11 cellular contexts compared by ENCODE assay signal in the genomic region with DNA sequence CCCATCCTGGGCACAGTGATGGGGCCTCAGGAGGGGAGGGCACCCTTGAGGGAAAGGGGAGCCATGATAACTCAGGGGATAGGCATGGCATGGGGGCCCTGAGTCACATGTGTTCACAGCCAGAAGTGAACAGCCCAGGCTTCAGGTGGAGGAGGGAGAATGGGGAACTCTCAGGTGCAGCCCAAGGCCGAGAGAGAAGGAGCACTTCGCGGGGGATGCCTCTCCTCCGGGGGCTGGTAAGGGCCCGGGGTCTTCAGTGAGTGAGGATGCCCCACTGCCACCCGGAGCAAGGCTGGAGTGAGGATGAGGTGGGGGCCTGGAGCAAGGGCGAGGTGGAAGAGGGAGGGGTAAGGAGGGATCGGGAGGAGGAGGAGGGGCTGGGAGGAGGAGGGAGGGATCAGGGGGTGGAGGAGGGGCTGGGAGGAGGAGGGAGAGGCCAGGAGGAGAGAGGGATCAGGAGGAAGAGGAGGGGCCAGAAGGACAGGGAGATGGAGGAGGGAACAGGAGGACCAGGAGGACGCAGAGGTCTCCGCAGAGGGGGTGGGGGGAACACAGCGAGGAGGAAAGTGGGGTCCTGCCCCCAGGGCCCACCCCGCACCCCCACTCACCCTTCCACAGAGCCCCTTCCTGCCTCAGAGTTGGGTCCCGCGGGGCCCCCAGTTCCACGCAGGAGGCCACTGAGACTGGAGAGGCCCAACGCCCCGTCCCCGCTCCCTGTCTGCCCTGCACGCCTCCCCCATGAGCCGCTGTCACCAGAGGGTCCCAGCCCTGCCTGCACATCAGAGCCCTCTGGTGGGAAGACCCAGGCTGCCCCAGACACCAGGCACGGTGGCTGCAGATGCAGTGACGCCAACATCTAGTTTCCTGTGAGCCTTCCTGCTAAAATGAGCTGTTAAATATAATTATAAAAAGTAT. TPM values are rescaled to one million over a fixed set of nuclear protein-coding genes. Genes with fewer than 3 reads are reported as not detected.
DNase-seq lines count a peak whose midpoint lies in the region; ATAC-seq lines count a peak whose summit lies in the region.
"Had no signal": no experiment of that assay in that cellular context is flagged by ENCODE, and none has a peak within 500 bp of the region (broad histone marks: within the 10 kb centered on the region; RNA-seq: fewer than 3 reads in every experiment).

No MANE protein-coding gene starts in this region.

- H3K4me3 Mint-ChIP-seq in activated CD4-positive, alpha-beta T cell treated with anti-CD3 and anti-CD28 coated beads, Interleukin-2, amount 10 ng/mL, durations not matched to agents 24 days and 14 days = peak overlapping the region; percentile 64
- H3K4me3 Mint-ChIP-seq in stimulated activated memory B cell treated with anti-CD40 and anti-IgM and Interleukin-4, amounts not matched to agents 10 μg/mL and 1 μg/mL and 100 μg/mL, for 72 hours = no peak overlapping the region

- peak; percentile 30 for ATAC-seq in esophagus mucosa
- ATAC-seq in stimulated activated memory B cell treated with anti-CD40 and anti-IgM and Interleukin-4, amounts not matched to agents 10 μg/mL and 1 μg/mL and 100 μg/mL, for 72 hours = no peak
- ATAC-seq in HG02763 (IDR thresholded peaks at IDR 0.05; ENCODE audit: unreplicated experiment) = no peak

- peaks cover 63% of the 10 kb centered on the region for H3K4me1 Mint-ChIP-seq in activated CD4-positive, alpha-beta T cell treated with anti-CD3 and anti-CD28 coated beads, Interleukin-2, amount 10 ng/mL, durations not matched to agents 24 days and 14 days
- peaks cover 64% of the 10 kb centered on the region for H3K4me1 Mint-ChIP-seq in stimulated activated memory B cell treated with anti-CD40 and anti-IgM and Interleukin-4, amounts not matched to agents 10 μg/mL and 1 μg/mL and 100 μg/mL, for 72 hours

- peak overlapping the region; percentile 85 for H3K27ac Mint-ChIP-seq in activated CD4-positive, alpha-beta T cell treated with anti-CD3 and anti-CD28 coated beads, Interleukin-2, amount 10 ng/mL, durations not matched to agents 24 days and 14 days
- peak overlapping the region; percentile 74 for H3K27ac Mint-ChIP-seq in stimulated activated memory B cell treated with anti-CD40 and anti-IgM and Interleukin-4, amounts not matched to agents 10 μg/mL and 1 μg/mL and 100 μg/mL, for 72 hours

- H3K27me3 Mint-ChIP-seq in activated CD4-positive, alpha-beta T cell treated with anti-CD3 and anti-CD28 coated beads, Interleukin-2, amount 10 ng/mL, durations not matched to agents 24 days and 14 days = no peaks in the 10 kb centered on the region
- peaks cover 13% of the 10 kb centered on the region for H3K27me3 Mint-ChIP-seq in stimulated activated memory B cell treated with anti-CD40 and anti-IgM and Interleukin-4, amounts not matched to agents 10 μg/mL and 1 μg/mL and 100 μg/mL, for 72 hours

- no peak for DNase-seq in activated CD4-positive, alpha-beta T cell treated with anti-CD3 and anti-CD28 coated beads, Interleukin-2, amount 10 ng/mL, durations not matched to agents 24 days and 14 days
- no peak for DNase-seq in activated CD4-positive, alpha-beta T cell treated with anti-CD3 and anti-CD28 coated beads, Interleukin-2, amount 50 U/mL, for 4 hours
- DNase-seq in NCI-H226 = peak; percentile 20
- no peak for DNase-seq in NCI-H1436 (lab: John Stamatoyannopoulos, UW)
- DNase-seq in dedifferentiated amniotic fluid mesenchymal stem cell (ENCODE audit: extremely low spot score) = no peak
- DNase-seq: DMS53; effector memory CD4-positive, alpha-beta T cell; Kasumi-1 had no signal

- peaks cover 8% of the 10 kb centered on the region for H3K9me3 Mint-ChIP-seq in activated CD4-positive, alpha-beta T cell treated with anti-CD3 and anti-CD28 coated beads, Interleukin-2, amount 10 ng/mL, durations not matched to agents 24 days and 14 days
- H3K9me3 Mint-ChIP-seq in stimulated activated memory B cell treated with anti-CD40 and anti-IgM and Interleukin-4, amounts not matched to agents 10 μg/mL and 1 μg/mL and 100 μg/mL, for 72 hours = peaks cover 3% of the 10 kb centered on the region

- intact Hi-C loops in activated CD4-positive, alpha-beta T cell treated with anti-CD3 and anti-CD28 coated beads, Interleukin-2, amount 10 ng/mL, durations not matched to agents 24 days and 14 days (cut with micrococcal nuclease) = loop anchor here (2.0 kb wide), 1 partner anchor 95 kb away; no protein-coding TSS in a partner anchor

- H3K36me3 Mint-ChIP-seq in activated CD4-positive, alpha-beta T cell treated with anti-CD3 and anti-CD28 coated beads, Interleukin-2, amount 10 ng/mL, durations not matched to agents 24 days and 14 days (ENCODE audit: low read depth) = peaks cover 14% of the 10 kb centered on the region
- H3K36me3 Mint-ChIP-seq in stimulated activated memory B cell treated with anti-CD40 and anti-IgM and Interleukin-4, amounts not matched to agents 10 μg/mL and 1 μg/mL and 100 μg/mL, for 72 hours = peaks cover 13% of the 10 kb centered on the region

RNA-seq across cellular contexts. Expression of a gene that starts 42.8 kb away (rescaled TPM):
- 17.6 TPM in 2 replicates for total RNA-seq in activated CD4-positive, alpha-beta T cell treated with anti-CD3 and anti-CD28 coated beads, Interleukin-2, amount 10 ng/mL, durations not matched to agents 24 days and 14 days
- 2.2 TPM for total RNA-seq in esophagus mucosa
